Comparison of ENCODE assay signal across 19 cellular contexts in the genomic region with DNA sequence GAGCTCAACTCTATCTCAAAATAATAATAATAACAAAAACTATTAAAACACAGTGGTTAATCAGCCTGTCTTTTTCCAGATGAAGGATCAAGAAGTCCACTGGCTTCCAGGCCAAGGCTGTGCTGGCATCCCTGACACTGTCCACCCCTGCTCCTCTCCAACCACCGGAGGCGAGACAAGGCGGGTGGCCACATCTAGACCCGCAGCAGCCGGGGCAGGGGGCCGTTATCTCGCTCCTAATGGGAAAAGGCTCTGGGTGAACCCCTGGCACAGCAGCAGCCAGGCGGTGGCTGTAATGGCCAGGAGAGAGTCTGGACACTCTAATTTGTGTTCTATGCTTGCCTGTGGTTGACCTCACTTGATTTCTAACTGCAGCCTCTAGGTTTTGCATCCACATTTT.
"Had no signal": no experiment of that assay in that cellular context is flagged by ENCODE, and none has a peak within 500 bp of the region (broad histone marks: within the 10 kb centered on the region; RNA-seq: fewer than 3 reads in every experiment).

No MANE protein-coding gene starts in this region.

- DNase-seq: activated B cell treated with CpG ODN at 0.5 μM for 24 hours; activated CD4-positive, alpha-beta T cell treated with anti-CD3 and anti-CD28 coated beads for 36 hours; activated CD4-positive, alpha-beta T cell treated with anti-CD3 and anti-CD28 coated beads, Interleukin-2, amount 50 U/mL, for 48 hours; activated gamma-delta T cell; dermis blood vessel endothelial cell; effector memory CD4-positive, alpha-beta T cell; hypothalamus; mesenchymal stem cell; mucosa of descending colon; nephron progenitor cell; nucleus accumbens; stimulated activated CD4-positive, alpha-beta T cell treated with anti-CD3 and anti-CD28 coated beads, Interleukin-12 subunit alpha, Interleukin-12 subunit beta, amount 100 ng/mL, for 4 hours; stimulated activated CD4-positive, alpha-beta T cell treated with anti-CD3 and anti-CD28 coated beads, Interleukin-4, amount 100 ng/mL, for 4 hours; stimulated activated naive CD8-positive, alpha-beta T cell treated with anti-CD3 and anti-CD28 coated beads, Interleukin-15, Interleukin-2, amounts not matched to agents 100 U/mL and 50 U/mL, for 24 hours; T-helper 9 cell; upper lobe of right lung had no signal

- H3K9me3 Mint-ChIP-seq: nephron progenitor cell had no signal

- H3K4me1 ChIP-seq: upper lobe of right lung had no signal

- H3K27me3 ChIP-seq: upper lobe of right lung had no signal

- H3K9me3 ChIP-seq: mucosa of descending colon, upper lobe of right lung had no signal

- H3K4me1 Mint-ChIP-seq: activated B cell treated with CpG ODN at 0.5 μM for 24 hours; activated CD4-positive, alpha-beta T cell treated with anti-CD3 and anti-CD28 coated beads for 36 hours had no signal

- H3K4me3 ChIP-seq: mucosa of descending colon, upper lobe of right lung had no signal

- H3K4me3 Mint-ChIP-seq: activated B cell treated with CpG ODN at 0.5 μM for 24 hours; activated CD4-positive, alpha-beta T cell treated with anti-CD3 and anti-CD28 coated beads for 36 hours; activated T-helper 1 cell treated with anti-CD3 and anti-CD28 coated beads, Interleukin-12 subunit alpha, Interleukin-12 subunit beta, Interleukin-2, Interleukin-4 antibody, amounts not matched to agents 30 ng/mL and 10 ng/mL and 1 ng/mL, durations not matched to agents 14 hours and 24 hours and 36 hours; brain; nephron progenitor cell had no signal

- H3K36me3 ChIP-seq: upper lobe of right lung had no signal

- H3K36me3 Mint-ChIP-seq: activated naive CD4-positive, alpha-beta T cell treated with anti-CD3 and anti-CD28 coated beads, Interleukin-2, amount 50 U/mL, for 72 hours; brain had no signal

- H3K27ac ChIP-seq: upper lobe of right lung had no signal

- H3K27me3 Mint-ChIP-seq: activated B cell treated with CpG ODN at 0.5 μM for 24 hours; activated CD4-positive, alpha-beta T cell treated with anti-CD3 and anti-CD28 coated beads for 36 hours had no signal

- H3K27ac Mint-ChIP-seq: activated B cell treated with CpG ODN at 0.5 μM for 24 hours; activated CD4-positive, alpha-beta T cell treated with anti-CD3 and anti-CD28 coated beads for 36 hours; activated naive CD4-positive, alpha-beta T cell treated with anti-CD3 and anti-CD28 coated beads, Interleukin-2, amount 50 U/mL, for 72 hours; activated T-helper 1 cell treated with anti-CD3 and anti-CD28 coated beads, Interleukin-12 subunit alpha, Interleukin-12 subunit beta, Interleukin-2, Interleukin-4 antibody, amounts not matched to agents 30 ng/mL and 10 ng/mL and 1 ng/mL, durations not matched to agents 14 hours and 24 hours and 36 hours; brain; nephron progenitor cell had no signal
